28 cellular contexts compared by ENCODE assay signal in genomic region chr13:83538636-83539035, GRCh38.
"Had no signal": no experiment of that assay in that cellular context is flagged by ENCODE, and none has a peak within 500 bp of the region (broad histone marks: within the 10 kb centered on the region; RNA-seq: fewer than 3 reads in every experiment).

No MANE protein-coding gene starts in this region.

- H2AFZ ChIP-seq: neural progenitor cell, parathyroid adenoma had no signal

- H3K4me2 ChIP-seq: neural progenitor cell had no signal

- H3K27ac Mint-ChIP-seq: naive thymus-derived CD4-positive, alpha-beta T cell; natural killer cell; nephron; neural progenitor cell; progenitor cell of endocrine pancreas; stimulated activated memory B cell treated with anti-CD40 and anti-IgM and Interleukin-4, amounts not matched to agents 10 μg/mL and 1 μg/mL and 100 μg/mL, for 72 hours; type B pancreatic cell had no signal

- FAIRE-seq: small intestine had no signal

- H3K9me3 Mint-ChIP-seq: nephron, neural progenitor cell, type B pancreatic cell had no signal

- H3K36me3 ChIP-seq: neural progenitor cell, ovary, right lobe of liver, sigmoid colon, stomach, thoracic aorta, thyroid gland, tibial nerve, upper lobe of right lung, uterus had no signal

- H3K4me1 ChIP-seq: neural progenitor cell, parathyroid adenoma, psoas muscle, right lobe of liver, sigmoid colon, stomach, thyroid gland, tibial nerve, upper lobe of right lung, uterus had no signal

- H3K27ac ChIP-seq: neural progenitor cell, ovary, parathyroid adenoma, psoas muscle, right lobe of liver, sigmoid colon, stomach, thoracic aorta, thyroid gland, tibial nerve, upper lobe of right lung, uterus had no signal

- H3K4me3 Mint-ChIP-seq: naive thymus-derived CD4-positive, alpha-beta T cell; natural killer cell; nephron; neural progenitor cell; stimulated activated memory B cell treated with anti-CD40 and anti-IgM and Interleukin-4, amounts not matched to agents 10 μg/mL and 1 μg/mL and 100 μg/mL, for 72 hours; type B pancreatic cell had no signal

- H3K4me3 ChIP-seq: neural progenitor cell, ovary, psoas muscle, right lobe of liver, sigmoid colon, stomach, thoracic aorta, thyroid gland, tibial nerve, upper lobe of right lung, uterus had no signal

- H3K9me3 ChIP-seq: ovary, psoas muscle, thyroid gland, upper lobe of right lung, uterus had no signal

- ATAC-seq: naive thymus-derived CD4-positive, alpha-beta T cell; natural killer cell; psoas muscle; right cardiac atrium; right lobe of liver; stimulated activated memory B cell treated with anti-CD40 and anti-IgM and Interleukin-4, amounts not matched to agents 10 μg/mL and 1 μg/mL and 100 μg/mL, for 72 hours; stimulated activated naive CD8-positive, alpha-beta T cell treated with anti-CD3 and anti-CD28 coated beads, Interleukin-15, Interleukin-2, amounts not matched to agents 100 U/mL and 50 U/mL, for 24 hours; upper lobe of right lung had no signal

- H3K27me3 ChIP-seq: neural progenitor cell, ovary, right lobe of liver, sigmoid colon, stomach, thyroid gland, tibial nerve, upper lobe of right lung, uterus had no signal

- DNase-seq: naive thymus-derived CD4-positive, alpha-beta T cell; natural killer cell; occipital lobe; ovary; psoas muscle; right cardiac atrium; right lobe of liver; sigmoid colon; small intestine; stimulated activated CD4-positive, alpha-beta T cell treated with anti-CD3 and anti-CD28 coated beads, Interleukin-15, amount 100 ng/mL, for 24 hours; stimulated activated CD4-positive, alpha-beta T cell treated with anti-CD3 and anti-CD28 coated beads, Interleukin-2, amount 100 ng/mL, for 24 hours; stimulated activated CD4-positive, alpha-beta T cell treated with anti-CD3 and anti-CD28 coated beads, Interleukin-2, amount 100 ng/mL, for 48 hours; stimulated activated CD4-positive, alpha-beta T cell treated with anti-CD3 and anti-CD28 coated beads, Interleukin-4, amount 100 ng/mL, for 4 hours; stimulated activated CD8-positive, alpha-beta memory T cell treated with anti-CD3 and anti-CD28 coated beads, Interleukin-4, amount 100 ng/mL, for 48 hours; stimulated activated naive CD4-positive, alpha-beta T cell; stimulated activated naive CD8-positive, alpha-beta T cell treated with anti-CD3 and anti-CD28 coated beads, Interleukin-15, Interleukin-2, amounts not matched to agents 100 U/mL and 50 U/mL, for 24 hours; stomach; thyroid gland; upper lobe of right lung; uterus had no signal

- H3K9ac ChIP-seq: neural progenitor cell, parathyroid adenoma had no signal

- H3K4me1 Mint-ChIP-seq: naive thymus-derived CD4-positive, alpha-beta T cell; natural killer cell; nephron; neural progenitor cell; stimulated activated memory B cell treated with anti-CD40 and anti-IgM and Interleukin-4, amounts not matched to agents 10 μg/mL and 1 μg/mL and 100 μg/mL, for 72 hours had no signal

- H3K79me2 ChIP-seq: parathyroid adenoma had no signal

- H3K27me3 Mint-ChIP-seq: naive thymus-derived CD4-positive, alpha-beta T cell; progenitor cell of endocrine pancreas; stimulated activated memory B cell treated with anti-CD40 and anti-IgM and Interleukin-4, amounts not matched to agents 10 μg/mL and 1 μg/mL and 100 μg/mL, for 72 hours; type B pancreatic cell had no signal
